32 cellular contexts compared by ENCODE assay signal in the genomic region with DNA sequence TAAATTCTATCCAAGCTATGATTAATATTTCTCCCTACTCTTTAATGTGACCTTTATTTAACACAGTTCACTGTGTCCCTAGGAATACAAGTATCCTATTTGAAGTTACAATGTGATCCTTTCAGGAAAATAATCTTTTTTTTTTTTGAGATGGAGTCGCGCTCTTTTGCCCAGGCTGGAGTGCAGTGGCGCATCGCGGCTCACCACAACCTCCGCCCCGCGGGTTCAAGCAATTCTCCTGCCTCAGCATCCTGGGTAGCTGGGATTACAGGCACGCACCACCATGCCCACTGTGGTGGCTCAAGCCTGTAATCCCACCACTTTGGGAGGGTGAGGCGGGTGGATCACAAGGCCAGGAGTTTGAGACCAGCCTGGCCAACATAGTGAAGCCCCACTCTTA. TPM values are rescaled to one million over a fixed set of nuclear protein-coding genes. Genes with fewer than 3 reads are reported as not detected.
DNase-seq lines count a peak whose midpoint lies in the region; ATAC-seq, FAIRE-seq and TF ChIP-seq lines count a peak whose summit lies in the region.
"Had no signal": no experiment of that assay in that cellular context is flagged by ENCODE, and none has a peak within 500 bp of the region (broad histone marks: within the 10 kb centered on the region; RNA-seq: fewer than 3 reads in every experiment).

No MANE protein-coding gene starts in this region.

- peaks cover 42% of the 10 kb centered on the region for H3K79me2 ChIP-seq in HepG2 (ENCODE audit: insufficient read depth, low read length)
- H3K79me2 ChIP-seq in K562 (ENCODE audit: control insufficient read depth, insufficient read depth, low read length), result no peaks in the 10 kb centered on the region

- FAIRE-seq in HepG2 (lab: Jason Lieb, UNC), result no peak
- FAIRE-seq in K562 (lab: Jason Lieb, UNC), result no peak
- FAIRE-seq in islet of Langerhans (lab: Jason Lieb, UNC), result peak; percentile 51
- FAIRE-seq: A549, D721Med had no signal

- H2AFZ ChIP-seq in HepG2 (ENCODE audit: low read length) (no peak overlapping the region), K562 (ENCODE audit: low read depth, low read length) (no peak overlapping the region)

- H3K36me3 ChIP-seq in HepG2 (replicated peaks in 1 of 2; ENCODE audit: control insufficient read depth in 1 of 2, insufficient read depth in 2 of 2, low read length in 2 of 2) (peaks cover 11 to 65% of the 10 kb centered on the region in 2 experiments), right lobe of liver (peaks cover 0 to 17% (median 4%) of the 10 kb centered on the region in 4 donors), K562 (ENCODE audit: control insufficient read depth, insufficient read depth, low read length) (peaks cover 32% of the 10 kb centered on the region; the same call in 1 of the 3 replicates), aorta (ENCODE audit: control insufficient read depth in 1 of 2, insufficient read depth in 2 of 2, low read length in 1 of 2) (peaks cover 0 to 2% of the 10 kb centered on the region in 2 donors)

- TF ChIP-seq RAD21 in HepG2 (CRISPR knock-in tag; IDR thresholded peaks at IDR 0.05) (no peak), K562 (CRISPR knock-in tag; conservative IDR thresholded peaks at IDR 0.05 in 1 of 2, IDR thresholded peaks at IDR 0.05 in 1 of 2) (no peak)

- 98% methylated on average over 10 of the region's 10 CpGs for WGBS in HepG2 (ENCODE audit: low lambda C conversion rate)
- WGBS in right lobe of liver (ENCODE audit: insufficient coverage, low coverage, low lambda C conversion rate, missing lambda C conversion rate), result 95% methylated on average over 8 of the region's 10 CpGs
- WGBS in K562 (ENCODE audit: insufficient coverage, low coverage, missing lambda C conversion rate), result 96% methylated on average over 8 of the region's 10 CpGs
- WGBS in aorta, 2 donors, result 98% methylated on average over 10 of the region's 10 CpGs

- no peak for ATAC-seq in HepG2
- ATAC-seq in right lobe of liver, result no peak
- ATAC-seq in K562, result no peak
- ATAC-seq in aorta (ENCODE audit: low FRiP score), result no peak
- ATAC-seq: A549; CD8-positive, alpha-beta T cell had no signal

- TF ChIP-seq EP300 in HepG2 (IDR thresholded peaks at IDR 0.05; ENCODE audit: low read depth in 2 of 2, low read length in 2 of 2) (no peak), HepG2 (CRISPR knock-in tag; IDR thresholded peaks at IDR 0.05; ENCODE audit: borderline replicate concordance) (no peak), K562 (IDR thresholded peaks at IDR 0.05; ENCODE audit: low read length) (no peak)

- POLR2A ChIA-PET in HepG2 (lab: Yijun Ruan, JAX) (no interaction called here), K562 (lab: Yijun Ruan, JAX) (interaction anchor here (0.6 kb wide), 1 partner anchor 56 kb away, joined by 6 read pairs; no protein-coding TSS in a partner anchor)

- DNase-seq in HepG2 (ENCODE audit: low spot score) (no peak), right lobe of liver (no peak), K562 (ENCODE audit: extremely low read depth in 1 of 4, low spot score in 3 of 4) (no peak), OCI-M2 (lab: John Stamatoyannopoulos, UW; ENCODE audit: unreplicated experiment) (no peak), aorta (no peak)
- DNase-seq: 8988T; ACHN; AML-193; BE2C; C1 segment of cervical spinal cord; Caco-2; Calu3; CD4-positive, alpha-beta memory T cell; CD4-positive, alpha-beta T cell; CD4-positive, CD25-positive, alpha-beta regulatory T cell; CD8-positive, alpha-beta memory T cell; CD8-positive, alpha-beta T cell; COR-L47; DMS 273 treated with DMSO at 0.1 percent for 48 hours; DMS153; DMS53; DMS79; DMS79 treated with DMSO at 0.1 percent for 48 hours; DND-41; EL had no signal

- no peaks in the 10 kb centered on the region for H3K9me1 ChIP-seq in K562 (ENCODE audit: control insufficient read depth, insufficient read depth, low read length)

- no peak for TF ChIP-seq POLR2A in HepG2 (IDR thresholded peaks at IDR 0.05; ENCODE audit: insufficient read depth in 1 of 2, low read depth in 2 of 2, low read length in 2 of 2)
- no peak for TF ChIP-seq POLR2A in right lobe of liver (IDR thresholded peaks at IDR 0.05)
- no peak for TF ChIP-seq POLR2A in K562 (conservative IDR thresholded peaks at IDR 0.05)

- intact Hi-C loops in HepG2 (cut with micrococcal nuclease; ENCODE audit: unreplicated experiment), result no loop called here
- intact Hi-C loops in right lobe of liver (cut with DNase I), result no loop called here
- intact Hi-C loops in K562 (cut with micrococcal nuclease), result no loop called here
- intact Hi-C loops in aorta (cut with DNase I), result no loop called here

- in situ Hi-C loops in HepG2 (cut with HindIII; ENCODE audit: extremely low pct_ligation_motif_present, low pct_unique_long_range_greater_than_20kb) (no loop called here), K562 (cut with MboI) (no loop called here)

- H3K27me3 ChIP-seq in HepG2 (ENCODE audit: control insufficient read depth in 1 of 2, insufficient read depth in 2 of 2, low read length in 2 of 2) (no peaks in the 10 kb centered on the region; a peak in 1 of 5 replicates), right lobe of liver (no peaks in the 10 kb centered on the region), K562 (ENCODE audit: control insufficient read depth in 2 of 2, insufficient read depth in 2 of 2, low read length in 2 of 2) (no peaks in the 10 kb centered on the region), aorta (ENCODE audit: control insufficient read depth in 1 of 2, insufficient read depth in 2 of 2, low read length in 1 of 2) (no peaks in the 10 kb centered on the region)
- H3K27me3 ChIP-seq: BE2C; BLaER1; BLaER1 treated with 17β-estradiol and CSF1 and Interleukin-3, amounts not matched to agents 10 nM and 100 nM had no signal

- TF ChIP-seq CTCF in HepG2 (CRISPR knock-in tag; IDR thresholded peaks at IDR 0.05), result no peak
- no peak for TF ChIP-seq CTCF in right lobe of liver (IDR thresholded peaks at IDR 0.05)
- TF ChIP-seq CTCF in K562 (IDR thresholded peaks at IDR 0.05 in 2 of 3, conservative IDR thresholded peaks at IDR 0.05 in 1 of 3; ENCODE audit: insufficient read depth in 2 of 3, low read depth in 1 of 3, low read length in 3 of 3), result no peak

- H3K4me2 ChIP-seq in HepG2 (ENCODE audit: low read depth, low read length), result no peak overlapping the region
- H3K4me2 ChIP-seq in K562 (ENCODE audit: insufficient read depth, low read length), result no peak overlapping the region
- H3K4me2 ChIP-seq: A549; BLaER1; BLaER1 treated with 17β-estradiol and CSF1 and Interleukin-3, amounts not matched to agents 10 nM and 100 nM had no signal

- H3K9me3 ChIP-seq in HepG2 (ENCODE audit: low read length), result no peaks in the 10 kb centered on the region
- no peaks in the 10 kb centered on the region for H3K9me3 ChIP-seq in right lobe of liver
- no peaks in the 10 kb centered on the region for H3K9me3 ChIP-seq in K562 (replicated peaks; ENCODE audit: control insufficient read depth, insufficient read depth, low read depth, low read length)
- H3K9me3 ChIP-seq in aorta (ENCODE audit: control insufficient read depth, low read length), result no peaks in the 10 kb centered on the region
- H3K9me3 ChIP-seq: A549; BE2C; BLaER1; BLaER1 treated with 17β-estradiol and CSF1 and Interleukin-3, amounts not matched to agents 10 nM and 100 nM; Caco-2 had no signal

- peaks cover 7% of the 10 kb centered on the region; the same call in 1 of the 2 replicates for H3K4me1 ChIP-seq in HepG2 (ENCODE audit: insufficient read depth, low read length)
- H3K4me1 ChIP-seq in right lobe of liver, result no peaks in the 10 kb centered on the region
- H3K4me1 ChIP-seq in K562 (replicated peaks in 1 of 2; ENCODE audit: control insufficient read depth in 2 of 2, insufficient read depth in 2 of 2, low read length in 2 of 2), result no peaks in the 10 kb centered on the region
- H3K4me1 ChIP-seq in aorta (ENCODE audit: control insufficient read depth in 1 of 2, insufficient read depth in 2 of 2, low read length in 2 of 2), result no peaks in the 10 kb centered on the region
- H3K4me1 ChIP-seq: A549; BE2C; BLaER1; BLaER1 treated with 17β-estradiol and CSF1 and Interleukin-3, amounts not matched to agents 10 nM and 100 nM had no signal

- no peak overlapping the region for H3K4me3 ChIP-seq in HepG2 (replicated peaks in 1 of 3; ENCODE audit: insufficient read depth in 1 of 3, low read depth in 2 of 3, low read length in 3 of 3)
- H3K4me3 ChIP-seq in right lobe of liver, result no peak overlapping the region
- no peak overlapping the region for H3K4me3 ChIP-seq in K562
- no peak overlapping the region for H3K4me3 ChIP-seq in aorta (ENCODE audit: low read length in 2 of 2)
- H3K4me3 ChIP-seq: A549; BLaER1; BLaER1 treated with 17β-estradiol and CSF1 and Interleukin-3, amounts not matched to agents 10 nM and 100 nM had no signal

- H3K27ac ChIP-seq in HepG2 (ENCODE audit: extremely low read length, insufficient read depth, low read length), result no peak overlapping the region
- no peak overlapping the region for H3K27ac ChIP-seq in right lobe of liver
- H3K27ac ChIP-seq in K562 (ENCODE audit: extremely low read depth, low read depth, low read length), result no peak overlapping the region
- no peak overlapping the region for H3K27ac ChIP-seq in aorta (ENCODE audit: low read depth in 1 of 2, low read length in 2 of 2)
- H3K27ac ChIP-seq: 22Rv1; A549; BLaER1; BLaER1 treated with 17β-estradiol and CSF1 and Interleukin-3, amounts not matched to agents 10 nM and 100 nM; C4-2B had no signal

- CTCF ChIA-PET in HepG2 (lab: Yijun Ruan, JAX; ENCODE audit: low intra/inter-chr PET ratio, low total read pairs), result no interaction called here
- CTCF ChIA-PET in K562 (lab: Yijun Ruan, JAX; ENCODE audit: low intra/inter-chr PET ratio), result no interaction called here

- BruUV-seq in HepG2 (replicated peaks; lab: Mats Ljungman, UMichigan) (no TSS peak), K562 (replicated peaks; lab: Mats Ljungman, UMichigan) (no TSS peak)

- no peak overlapping the region for H3K9ac ChIP-seq in HepG2 (ENCODE audit: insufficient read depth, low read depth, low read length)
- no peak overlapping the region for H3K9ac ChIP-seq in K562 (ENCODE audit: insufficient read depth in 1 of 2, low read depth in 2 of 2, low read length in 2 of 2)
- H3K9ac ChIP-seq: BLaER1; BLaER1 treated with 17β-estradiol and CSF1 and Interleukin-3, amounts not matched to agents 10 nM and 100 nM had no signal

- no peaks in the 10 kb centered on the region; the same call in 1 of the 2 replicates for H4K20me1 ChIP-seq in HepG2 (ENCODE audit: insufficient read depth, low read length)
- H4K20me1 ChIP-seq in K562 (replicated peaks; ENCODE audit: control insufficient read depth, insufficient read depth, low read length), result no peaks in the 10 kb centered on the region
- H4K20me1 ChIP-seq: BLaER1; BLaER1 treated with 17β-estradiol and CSF1 and Interleukin-3, amounts not matched to agents 10 nM and 100 nM had no signal

RNA-seq across cellular contexts. Expression of a gene that starts 21.9 kb away (rescaled TPM):
- total RNA-seq in HepG2 (2016; rRNA removed; fragmentation: Illumina TruSeq; extraction: Trizol) (44.3 and 51.0 TPM in 2 replicates), right lobe of liver (10 to 100 TPM; 15.1 to 20.1 (median 16.8) TPM), K562 (2014; rRNA removed) (16.0 and 16.2 TPM in 2 replicates), K562 (2014; rRNA removed; fragmentation: Illumina TruSeq; extraction: Trizol) (20.9 and 22.4 TPM in 2 replicates), K562 (2015; rRNA removed; fragmentation: Illumina TruSeq; extraction: Trizol) (20.1 and 22.9 TPM in 2 replicates), K562 (2021) (23.8 and 23.9 TPM in 2 replicates), aorta (10 to 100 TPM; 46.8 to 64.1 TPM)
- total RNA-seq in HepG2 (2016; cell fraction: cytosol; rRNA removed; fragmentation: Illumina TruSeq; extraction: Trizol; ENCODE audit: low read depth), result 51.6 and 59.0 TPM in 2 replicates
- 38.7 and 48.0 TPM in 2 replicates for total RNA-seq in HepG2 (2016; cell fraction: insoluble cytoplasmic fraction; rRNA removed; fragmentation: Illumina TruSeq; extraction: Trizol)
- total RNA-seq in HepG2 (2016; cell fraction: membrane; rRNA removed; fragmentation: Illumina TruSeq; extraction: Trizol), result 31.2 and 40.8 TPM in 2 replicates
- 170 and 177 TPM in 2 replicates for total RNA-seq in HepG2 (2016; cell fraction: nucleus; rRNA removed; fragmentation: Illumina TruSeq; extraction: Trizol)
- polyA plus RNA-seq in HepG2 (2011; rRNA removed) (55.7 and 62.4 TPM in 2 replicates), K562 (2011; rRNA removed) (21.7 and 26.6 TPM in 2 replicates), K562 (2014; fragmentation: Illumina TruSeq; extraction: Trizol) (9.1 and 11.3 TPM in 2 replicates), K562 (2014; fragmentation: Nextera tagmentation; extraction: Ambion mirVana) (10 to 100 TPM in 1 of 2 experiments, 1 to 10 TPM in 1; 5.3 to 11.1 TPM), K562 (2014; rRNA removed) (10.6 and 15.7 TPM in 2 replicates), aorta (10 to 100 TPM in 1 of 2 donors, 1 to 10 TPM in 1; 8.3 to 15.4 TPM)
- polyA plus RNA-seq in HepG2 (2011; cell fraction: cytosol; rRNA removed), result 20.1 and 25.7 TPM in 2 replicates
- 121 and 149 TPM in 2 replicates for polyA plus RNA-seq in HepG2 (2011; cell fraction: nucleus; rRNA removed)
- 24.7 and 32.0 TPM in 2 replicates for polyA plus RNA-seq in HepG2 (2012)
- 1.9 and 2.8 TPM in 2 replicates for polyA plus RNA-seq in HepG2 (2016; cell fraction: cytosol; fragmentation: Illumina TruSeq; extraction: Trizol; ENCODE audit: low read depth)
- 27.6 and 28.6 TPM in 2 replicates for polyA plus RNA-seq in HepG2 (2016; cell fraction: insoluble cytoplasmic fraction; fragmentation: Illumina TruSeq; extraction: Trizol; ENCODE audit: low read depth)
- 6.4 and 6.6 TPM in 2 replicates for polyA plus RNA-seq in HepG2 (2016; cell fraction: membrane; fragmentation: Illumina TruSeq; extraction: Trizol; ENCODE audit: low read depth)
- 52.1 and 53.0 TPM in 2 replicates for polyA plus RNA-seq in HepG2 (2016; cell fraction: nucleus; fragmentation: Illumina TruSeq; extraction: Trizol; ENCODE audit: insufficient read depth, low read depth)
- 16.3 and 149 TPM in 2 replicates for polyA minus RNA-seq in HepG2 (2011; rRNA and poly(A)+ RNA removed; ENCODE audit: low replicate concordance)
- 25.6 and 32.7 TPM in 2 replicates for polyA minus RNA-seq in HepG2 (2011; cell fraction: cytosol; rRNA and poly(A)+ RNA removed)
- polyA minus RNA-seq in HepG2 (2011; cell fraction: nucleus; rRNA and poly(A)+ RNA removed), result 587 and 688 TPM in 2 replicates
- 91.7 and 171 TPM in 2 replicates for total RNA-seq in K562 (2011; cell fraction: chromatin; rRNA removed; ENCODE audit: low replicate concordance)
- total RNA-seq in K562 (2011; cell fraction: nucleolus; rRNA removed), result 55.7 and 67.0 TPM in 2 replicates
- 69.7 and 80.2 TPM in 2 replicates for total RNA-seq in K562 (2011; cell fraction: nucleoplasm; rRNA removed)
- polyA plus RNA-seq in K562 (2011; cell fraction: cytosol; rRNA removed), result 9.0 and 10.9 TPM in 2 replicates
- 55.6 and 61.3 TPM in 2 replicates for polyA plus RNA-seq in K562 (2011; cell fraction: nucleus; rRNA removed)
- polyA plus RNA-seq in K562 (2012), result 9.5 and 10.2 TPM in 2 replicates
- 66.3 and 82.8 TPM in 2 replicates for polyA minus RNA-seq in K562 (2011; rRNA and poly(A)+ RNA removed)
- polyA minus RNA-seq in K562 (2011; cell fraction: cytosol; rRNA and poly(A)+ RNA removed), result 11.5 and 12.3 TPM in 2 replicates
- polyA minus RNA-seq in K562 (2011; cell fraction: nucleus; rRNA and poly(A)+ RNA removed), result 160 and 215 TPM in 2 replicates

RNA-seq across cellular contexts. Expression of a gene that starts 22.3 kb away (rescaled TPM):
- 82.9 and 116 TPM in 2 replicates for total RNA-seq in HepG2 (2016; rRNA removed; fragmentation: Illumina TruSeq; extraction: Trizol)
- total RNA-seq in HepG2 (2016; cell fraction: cytosol; rRNA removed; fragmentation: Illumina TruSeq; extraction: Trizol; ENCODE audit: low read depth), result 30.5 and 34.0 TPM in 2 replicates
- 83.6 and 117 TPM in 2 replicates for total RNA-seq in HepG2 (2016; cell fraction: insoluble cytoplasmic fraction; rRNA removed; fragmentation: Illumina TruSeq; extraction: Trizol)
- 39.0 and 40.1 TPM in 2 replicates for total RNA-seq in HepG2 (2016; cell fraction: membrane; rRNA removed; fragmentation: Illumina TruSeq; extraction: Trizol)
- total RNA-seq in HepG2 (2016; cell fraction: nucleus; rRNA removed; fragmentation: Illumina TruSeq; extraction: Trizol), result 44.3 and 52.5 TPM in 2 replicates
- 19.6 and 28.6 TPM in 2 replicates for polyA plus RNA-seq in HepG2 (2011; rRNA removed)
- 10.4 and 14.9 TPM in 2 replicates for polyA plus RNA-seq in HepG2 (2011; cell fraction: cytosol; rRNA removed)
- polyA plus RNA-seq in HepG2 (2011; cell fraction: nucleus; rRNA removed), result 14.5 and 20.1 TPM in 2 replicates
- 51.2 and 79.1 TPM in 2 replicates for polyA plus RNA-seq in HepG2 (2012)
- 20.3 and 22.2 TPM in 2 replicates for polyA plus RNA-seq in HepG2 (2016; cell fraction: cytosol; fragmentation: Illumina TruSeq; extraction: Trizol; ENCODE audit: low read depth)
- 110 and 116 TPM in 2 replicates for polyA plus RNA-seq in HepG2 (2016; cell fraction: insoluble cytoplasmic fraction; fragmentation: Illumina TruSeq; extraction: Trizol; ENCODE audit: low read depth)
- polyA plus RNA-seq in HepG2 (2016; cell fraction: membrane; fragmentation: Illumina TruSeq; extraction: Trizol; ENCODE audit: low read depth), result 23.9 and 29.0 TPM in 2 replicates
- polyA plus RNA-seq in HepG2 (2016; cell fraction: nucleus; fragmentation: Illumina TruSeq; extraction: Trizol; ENCODE audit: insufficient read depth, low read depth), result 92.7 and 105 TPM in 2 replicates
- 2.7 and 3.9 TPM in 2 replicates for polyA minus RNA-seq in HepG2 (2011; rRNA and poly(A)+ RNA removed; ENCODE audit: low replicate concordance)
- 10.7 and 11.9 TPM in 2 replicates for polyA minus RNA-seq in HepG2 (2011; cell fraction: cytosol; rRNA and poly(A)+ RNA removed)
- polyA minus RNA-seq in HepG2 (2011; cell fraction: nucleus; rRNA and poly(A)+ RNA removed), result 20.3 and 25.0 TPM in 2 replicates
- total RNA-seq in right lobe of liver, result 10 to 100 TPM; 15.0 to 21.2 (median 16.7) TPM
- 5.0 and 25.9 TPM in 2 replicates for total RNA-seq in K562 (2011; cell fraction: chromatin; rRNA removed; ENCODE audit: low replicate concordance)
- total RNA-seq in K562 (2011; cell fraction: nucleolus; rRNA removed), result 3.0 and 4.1 TPM in 2 replicates
- total RNA-seq in K562 (2011; cell fraction: nucleoplasm; rRNA removed), result 7.5 and 13.0 TPM in 2 replicates
- 28.7 and 39.9 TPM in 2 replicates for total RNA-seq in K562 (2014; rRNA removed)
- total RNA-seq in K562 (2014; rRNA removed; fragmentation: Illumina TruSeq; extraction: Trizol), result 71.5 and 98.0 TPM in 2 replicates
- 42.9 and 48.7 TPM in 2 replicates for total RNA-seq in K562 (2015; rRNA removed; fragmentation: Illumina TruSeq; extraction: Trizol)
- 65.9 and 70.1 TPM in 2 replicates for total RNA-seq in K562 (2021)
- 43.0 and 59.8 TPM in 2 replicates for polyA plus RNA-seq in K562 (2011; rRNA removed)
- 3.7 and 10.7 TPM in 2 replicates for polyA plus RNA-seq in K562 (2011; cell fraction: cytosol; rRNA removed)
- polyA plus RNA-seq in K562 (2011; cell fraction: nucleus; rRNA removed), result 10.3 and 21.6 TPM in 2 replicates
- 51.3 and 68.3 TPM in 2 replicates for polyA plus RNA-seq in K562 (2012)
- polyA plus RNA-seq in K562 (2014; fragmentation: Illumina TruSeq; extraction: Trizol), result 74.3 and 89.1 TPM in 2 replicates
- polyA plus RNA-seq in K562 (2014; fragmentation: Nextera tagmentation; extraction: Ambion mirVana), result 100 to 1,000 TPM; 128 to 141 TPM
- polyA plus RNA-seq in K562 (2014; rRNA removed), result 60.3 and 60.4 TPM in 2 replicates
- 19.7 and 23.7 TPM in 2 replicates for polyA minus RNA-seq in K562 (2011; rRNA and poly(A)+ RNA removed)
- polyA minus RNA-seq in K562 (2011; cell fraction: cytosol; rRNA and poly(A)+ RNA removed), result 13.6 TPM in 2 replicates
- 5.3 and 9.7 TPM in 2 replicates for polyA minus RNA-seq in K562 (2011; cell fraction: nucleus; rRNA and poly(A)+ RNA removed)
- total RNA-seq in aorta, result 10 to 100 TPM; 39.3 to 45.6 TPM
- polyA plus RNA-seq in aorta, result 10 to 100 TPM; 30.2 to 38.6 TPM
